Comparison of ENCODE assay signal across 8 cellular contexts in genomic region chr6:10694302-10695085, GRCh38. TPM values are rescaled to one million over a fixed set of nuclear protein-coding genes. Genes with fewer than 3 reads are reported as not detected.
DNase-seq lines count a peak whose midpoint lies in the region; ATAC-seq and TF ChIP-seq lines count a peak whose summit lies in the region.

Gene C6orf52, minus strand, starts transcription at chr6:10694616. Its CDS starts 7,066 bp downstream, at chr6:10687550.
Gene PAK1IP1, plus strand, starts transcription at chr6:10694972. Its CDS starts 14 bp downstream, at chr6:10694986.

- peaks cover 0 to 3% (median 0%) of the 10 kb centered on the region in 3 donors for H3K27me3 Mint-ChIP-seq in CD14-positive monocyte (ENCODE audit: low read depth in 3 of 3)

- H3K36me3 Mint-ChIP-seq in CD14-positive monocyte = peaks cover 24 to 25% of the 10 kb centered on the region in 2 donors

- TF ChIP-seq CTCF in CD14-positive monocyte (IDR thresholded peaks at IDR 0.05) (no peak), left lung (IDR thresholded peaks at IDR 0.05) (no peak)

- peak within 1 kb of the TSS; percentile 95 to 100 for H3K4me3 Mint-ChIP-seq in CD14-positive monocyte

- peaks cover 35% of the 10 kb centered on the region for H3K4me1 Mint-ChIP-seq in CD14-positive monocyte

- peak within 1 kb of the TSS; percentile 93 to 95 for H3K27ac ChIP-seq in left lung

- peaks cover 16 to 32% of the 10 kb centered on the region in 2 donors for H3K4me1 ChIP-seq in left lung

- H3K27ac Mint-ChIP-seq in CD14-positive monocyte = peak within 1 kb of the TSS; percentile 99 to 100 (median 100)

- peaks cover 0 to 18% of the 10 kb centered on the region in 2 donors for H3K36me3 ChIP-seq in left lung

- peak within 1 kb of the TSS; percentile 72 to 81 for H3K4me3 ChIP-seq in left lung

- intact Hi-C loops in CD14-positive monocyte (cut with micrococcal nuclease) = loop anchor here (2.0 to 10.0 kb wide), 5 partner anchors 52 to 184 kb away; partner anchors contain the start of gene TMEM14B (in 2 of the 2)
- intact Hi-C loops in left lung (cut with DNase I) = no loop called here

- ATAC-seq in GM19395 (IDR thresholded peaks at IDR 0.05; ENCODE audit: unreplicated experiment) = peak; percentile 99
- ATAC-seq in HG03558 (IDR thresholded peaks at IDR 0.05; ENCODE audit: extremely low read depth, unreplicated experiment) = peak; percentile 96
- ATAC-seq in left lung = peak; percentile 99

- H3K9me3 Mint-ChIP-seq in CD14-positive monocyte = peaks cover 0 to 3% (median 0%) of the 10 kb centered on the region in 7 donors

- H3K9me3 ChIP-seq in left lung = no peaks in the 10 kb centered on the region

- H3K27me3 ChIP-seq in left lung = no peaks in the 10 kb centered on the region

- DNase-seq in CD14-positive monocyte (ENCODE audit: low spot score) (peak; percentile 91), NCI-H748 (lab: John Stamatoyannopoulos, UW; ENCODE audit: unreplicated experiment) (peak; percentile 98), dermis blood vessel endothelial cell (peak; percentile 95), left lung (peak; percentile 94 to 95)
- DNase-seq in activated CD4-positive, alpha-beta T cell treated with anti-CD3 and anti-CD28 coated beads, Interleukin-2, amount 50 U/mL, for 24 hours (ENCODE audit: low read depth in 1 of 2, low spot score in 1 of 2) = peak; percentile 81 to 90
- peak; percentile 90 for DNase-seq in stimulated activated CD4-positive, alpha-beta T cell treated with anti-CD3 and anti-CD28 coated beads, Interleukin-2, amount 100 ng/mL, for 4 hours (ENCODE audit: low read depth)

RNA-seq across cellular contexts. Expression of gene C6orf52, which starts in this region (rescaled TPM):
- polyA plus RNA-seq in CD14-positive monocyte = 1 to 10 TPM in 1 of 2 donors, not detected in 1; 1.9 TPM
- 0.42 TPM in 1 of 2 replicates, not detected in the other for total RNA-seq in dermis blood vessel endothelial cell
- 1 to 10 TPM in 1 of 2 donors, under 1 TPM in 1; 0.58 to 1.0 TPM for total RNA-seq in left lung

RNA-seq across cellular contexts. Expression of gene PAK1IP1, which starts in this region (rescaled TPM):
- polyA plus RNA-seq in CD14-positive monocyte = 10 to 100 TPM; 11.7 to 13.3 TPM
- total RNA-seq in dermis blood vessel endothelial cell (11.2 and 17.5 TPM in 2 replicates), left lung (10 to 100 TPM in 1 of 2 donors, 1 to 10 TPM in 1; 9.6 to 16.4 TPM)

Comparison
In these comparisons a context has a peak if more than half of its experiments do, and no peak if none do; other contexts are left out.
1. Peak in every context shown above with its lines: DNase-seq, ATAC-seq, H3K4me3 ChIP-seq and H3K27ac ChIP-seq.
2. intact Hi-C loops: an anchor here in CD14-positive monocyte (2.0 to 10.0 kb wide); none called in left lung.